ENCODE assay signal across 26 cellular contexts in genomic region chr10:31642296-31642695, GRCh38.
"Had no signal": no experiment of that assay in that cellular context is flagged by ENCODE, and none has a peak within 500 bp of the region (broad histone marks: within the 10 kb centered on the region; RNA-seq: fewer than 3 reads in every experiment).

No MANE protein-coding gene starts in this region.

- H3K9me3 ChIP-seq: ascending aorta had no signal

- ATAC-seq: activated CD8-positive, alpha-beta T cell treated with anti-CD3 and anti-CD28 coated beads, Interleukin-2, amount 10 ng/mL, durations not matched to agents 7 days and 5 days; Right ventricle myocardium inferior had no signal

- DNase-seq: activated CD4-positive, alpha-beta T cell treated with anti-CD3 and anti-CD28 coated beads, Interleukin-2, amount 10 ng/mL, durations not matched to agents 24 days and 14 days; activated CD4-positive, alpha-beta T cell treated with anti-CD3 and anti-CD28 coated beads, Interleukin-2, amount 50 U/mL, for 4 hours; activated CD8-positive, alpha-beta T cell treated with anti-CD3 and anti-CD28 coated beads, Interleukin-2, amount 10 ng/mL, durations not matched to agents 7 days and 5 days; activated gamma-delta T cell; activated naive CD4-positive, alpha-beta T cell treated with Interleukin-2 at 50 U/mL for 16 hours; activated naive CD8-positive, alpha-beta T cell treated with anti-CD3 and anti-CD28 coated beads, Interleukin-2, amount 10 ng/mL, durations not matched to agents 7 days and 5 days; activated T-cell treated with anti-CD3 and anti-CD28 coated beads, Interleukin-2, amount 50 U/mL, for 24 hours; amygdala; Karpas-422; MM.1S; NCI-H1105; NCI-H1417 treated with DMSO at 0.1 percent for 48 hours; NCI-H187 treated with DMSO at 0.1 percent for 48 hours; NCI-H2081; NCI-H2171 treated with DMSO at 0.1 percent for 48 hours; NCI-H2227 treated with DMSO at 0.1 percent for 48 hours; NCI-H446; NCI-H510A treated with DMSO at 0.1 percent for 48 hours; NCI-H526 treated with DMSO at 0.1 percent for 48 hours; NCI-H774; PC-9; SIG-M5; T1000 had no signal

- H3K36me3 ChIP-seq: ascending aorta had no signal

- H3K4me1 ChIP-seq: ascending aorta had no signal

- H3K27ac ChIP-seq: ascending aorta, PC-9, RWPE1 had no signal

- H3K27me3 ChIP-seq: ascending aorta had no signal

- H2AFZ ChIP-seq: PC-9 had no signal

- H3K4me2 ChIP-seq: PC-9 had no signal

- H3K4me3 ChIP-seq: ascending aorta, PC-9 had no signal
